In genomic region chr4:109215511-109215910, GRCh38 we compare ENCODE assay signal across 35 cellular contexts.
"Had no signal": no experiment of that assay in that cellular context is flagged by ENCODE, and none has a peak within 500 bp of the region (broad histone marks: within the 10 kb centered on the region; RNA-seq: fewer than 3 reads in every experiment).

No MANE protein-coding gene starts in this region.

- H3K4me1 ChIP-seq: adrenal gland, Peyer's patch had no signal

- H3K4me3 ChIP-seq: adrenal gland, MG63, Peyer's patch had no signal

- ATAC-seq: activated CD4-positive, alpha-beta T cell treated with anti-CD3 and anti-CD28 coated beads for 36 hours; activated CD4-positive, CD25-positive, alpha-beta regulatory T cell treated with anti-CD3 and anti-CD28 coated beads, Interleukin-2, amount 50 U/mL, for 24 hours; activated CD8-positive, alpha-beta T cell treated with anti-CD3 and anti-CD28 coated beads, Interleukin-2, amount 10 ng/mL, durations not matched to agents 7 days and 5 days; activated naive CD4-positive, alpha-beta T cell treated with anti-CD3 and anti-CD28 coated beads, Interleukin-2, amount 50 U/mL, for 72 hours; activated T-cell treated with anti-CD3 and anti-CD28 coated beads, Interleukin-2, amount 50 U/mL, for 4 hours; PC-3; Right ventricle myocardium inferior had no signal

- H3K27me3 Mint-ChIP-seq: activated CD4-positive, alpha-beta T cell treated with anti-CD3 and anti-CD28 coated beads for 36 hours; brain had no signal

- DNase-seq: activated CD4-positive, alpha-beta T cell treated with anti-CD3 and anti-CD28 coated beads for 36 hours; activated CD4-positive, alpha-beta T cell treated with anti-CD3 and anti-CD28 coated beads, Interleukin-2, amount 10 ng/mL, durations not matched to agents 7 days and 5 days; activated CD4-positive, alpha-beta T cell treated with anti-CD3 and anti-CD28 coated beads, Interleukin-2, amount 50 U/mL, for 48 hours; activated CD8-positive, alpha-beta T cell treated with anti-CD3 and anti-CD28 coated beads, Interleukin-2, amount 10 ng/mL, durations not matched to agents 7 days and 5 days; activated gamma-delta T cell treated with Interleukin-2 at 50 U/mL for 16 hours; activated naive CD4-positive, alpha-beta T cell treated with anti-CD3 and anti-CD28 coated beads for 36 hours; activated T-cell treated with anti-CD3 and anti-CD28 coated beads, Interleukin-2, amount 50 U/mL, for 4 hours; adrenal gland; caudate nucleus; Karpas-422; KBM-7; MG63; NCI-H1092 treated with DMSO at 0.1 percent for 48 hours; NCI-H1417; NCI-H146; NCI-H187; NCI-H2029 treated with DMSO at 0.1 percent for 48 hours; NCI-H2107; NCI-H2171; NCI-H510A; NCI-H526; NCI-H748 treated with DMSO at 0.1 percent for 48 hours; NK-92 treated with Interleukin-12 subunit alpha and Interleukin-12 subunit beta, amount 100 ng/mL, for 24 hours; PC-3; Peyer's patch; RPMI8226; T1000 had no signal

- H3K4me1 Mint-ChIP-seq: activated CD4-positive, alpha-beta T cell treated with anti-CD3 and anti-CD28 coated beads for 36 hours; activated CD4-positive, alpha-beta T cell treated with anti-CD3 and anti-CD28 coated beads, Interleukin-2, amount 10 ng/mL, durations not matched to agents 7 days and 5 days had no signal

- FAIRE-seq: astrocyte, bronchial epithelial cell, TTC549 had no signal

- H3K36me3 ChIP-seq: adrenal gland, MG63, Peyer's patch had no signal

- H3K27ac Mint-ChIP-seq: activated CD4-positive, alpha-beta T cell treated with anti-CD3 and anti-CD28 coated beads for 36 hours; activated CD4-positive, alpha-beta T cell treated with anti-CD3 and anti-CD28 coated beads, Interleukin-2, amount 10 ng/mL, durations not matched to agents 7 days and 5 days; activated CD8-positive, alpha-beta T cell treated with anti-CD3 and anti-CD28 coated beads, Interleukin-2, amount 10 ng/mL, durations not matched to agents 7 days and 5 days; activated naive CD4-positive, alpha-beta T cell treated with anti-CD3 and anti-CD28 coated beads for 36 hours; activated naive CD4-positive, alpha-beta T cell treated with anti-CD3 and anti-CD28 coated beads, Interleukin-2, amount 50 U/mL, for 72 hours; activated T-helper 1 cell treated with anti-CD3 and anti-CD28 coated beads, Interleukin-12 subunit alpha, Interleukin-12 subunit beta, Interleukin-2, Interleukin-4 antibody, amounts not matched to agents 30 ng/mL and 10 ng/mL and 1 ng/mL, durations not matched to agents 14 hours and 24 hours and 36 hours had no signal

- H3K27me3 ChIP-seq: adrenal gland, MG63, Peyer's patch had no signal

- H3K9me3 Mint-ChIP-seq: activated CD4-positive, alpha-beta T cell treated with anti-CD3 and anti-CD28 coated beads, Interleukin-2, amount 10 ng/mL, durations not matched to agents 7 days and 5 days; activated naive CD4-positive, alpha-beta T cell treated with anti-CD3 and anti-CD28 coated beads for 36 hours; activated naive CD4-positive, alpha-beta T cell treated with anti-CD3 and anti-CD28 coated beads, Interleukin-2, amount 50 U/mL, for 72 hours; activated T-cell treated with anti-CD3 and anti-CD28 coated beads, Interleukin-2, amount 50 U/mL, for 4 hours; activated T-helper 1 cell treated with anti-CD3 and anti-CD28 coated beads, Interleukin-12 subunit alpha, Interleukin-12 subunit beta, Interleukin-2, Interleukin-4 antibody, amounts not matched to agents 30 ng/mL and 10 ng/mL and 1 ng/mL, durations not matched to agents 14 hours and 24 hours and 36 hours; brain had no signal

- H3K9me3 ChIP-seq: adrenal gland, MG63, Peyer's patch had no signal

- H3K4me3 Mint-ChIP-seq: activated CD4-positive, alpha-beta T cell treated with anti-CD3 and anti-CD28 coated beads for 36 hours; activated CD4-positive, alpha-beta T cell treated with anti-CD3 and anti-CD28 coated beads, Interleukin-2, amount 10 ng/mL, durations not matched to agents 7 days and 5 days; activated CD8-positive, alpha-beta T cell treated with anti-CD3 and anti-CD28 coated beads, Interleukin-2, amount 10 ng/mL, durations not matched to agents 7 days and 5 days; activated naive CD4-positive, alpha-beta T cell treated with anti-CD3 and anti-CD28 coated beads for 36 hours; activated T-cell treated with anti-CD3 and anti-CD28 coated beads, Interleukin-2, amount 50 U/mL, for 4 hours; activated T-helper 1 cell treated with anti-CD3 and anti-CD28 coated beads, Interleukin-12 subunit alpha, Interleukin-12 subunit beta, Interleukin-2, Interleukin-4 antibody, amounts not matched to agents 30 ng/mL and 10 ng/mL and 1 ng/mL, durations not matched to agents 14 hours and 24 hours and 36 hours; brain had no signal

- H3K36me3 Mint-ChIP-seq: activated naive CD4-positive, alpha-beta T cell treated with anti-CD3 and anti-CD28 coated beads, Interleukin-2, amount 50 U/mL, for 72 hours; brain had no signal

- H3K27ac ChIP-seq: adrenal gland, Peyer's patch had no signal
